8 cellular contexts compared by ENCODE assay signal in genomic region chr9:4366649-4367330, GRCh38.
A peak's percentile ranks its signal among the peaks of the same experiment; 100 is the strongest.
DNase-seq lines count a peak whose midpoint lies in the region; ATAC-seq and TF ChIP-seq lines count a peak whose summit lies in the region.

No MANE protein-coding gene starts in this region.

- no peaks in the 10 kb centered on the region for H3K9me2 ChIP-seq in PC-3 (replicated peaks; ENCODE audit: low read length)

- peak overlapping the region; percentile 12; the same call in 1 of the 2 replicates for H2AFZ ChIP-seq in PC-3 (ENCODE audit: low read length)

- intact Hi-C loops in PC-3 (cut with micrococcal nuclease): loop anchor here (2.0 to 5.0 kb wide), 3 partner anchors 52 to 1494 kb away; no protein-coding TSS in a partner anchor

- H3K79me2 ChIP-seq in PC-3 (ENCODE audit: low read length): no peaks in the 10 kb centered on the region

- H3K9me3 ChIP-seq in PC-3 (ENCODE audit: low read length) (no peaks in the 10 kb centered on the region), iPS DF 6.9 (ENCODE audit: control insufficient read depth, insufficient read depth, low read length) (no peaks in the 10 kb centered on the region)

- H3K27ac ChIP-seq in PC-3 (ENCODE audit: low read length) (no peak overlapping the region), iPS DF 6.9 (ENCODE audit: low read length) (no peak overlapping the region)

- H3K4me3 ChIP-seq in HFF-Myc (replicated peaks; ENCODE audit: low read depth, low read length) (no peak overlapping the region), PC-3 (ENCODE audit: low read length) (no peak overlapping the region), iPS DF 6.9 (ENCODE audit: low read length) (no peak overlapping the region)

- no TSS peak for BruUV-seq in PC-3 (replicated peaks; lab: Mats Ljungman, UMichigan)

- H3K9ac ChIP-seq in PC-3 (ENCODE audit: low read length): no peak overlapping the region

- H3K27me3 ChIP-seq in PC-3 (ENCODE audit: low read length): no peaks in the 10 kb centered on the region
- H3K27me3 ChIP-seq in iPS DF 6.9 (ENCODE audit: control insufficient read depth, insufficient read depth, low read length): no peaks in the 10 kb centered on the region

- ATAC-seq in PC-3 (0 out of 2 replicates have a peak, but pooled peaks have one; percentile 14), GM18505 (IDR thresholded peaks at IDR 0.05; ENCODE audit: unreplicated experiment) (no peak), HG03521 (IDR thresholded peaks at IDR 0.05; ENCODE audit: unreplicated experiment) (no peak)

- peak; percentile 58 for DNase-seq in COLO829 (ENCODE audit: low spot score)
- peak; percentile 43 for DNase-seq in HFF-Myc (ENCODE audit: extremely low read depth, low read depth)
- DNase-seq in PC-3: peak; percentile 74
- peak; percentile 81 for DNase-seq in astrocyte of the hippocampus (ENCODE audit: low read depth, low spot score)
- peak; percentile 54 for DNase-seq in iPS DF 6.9 (ENCODE audit: low read depth, low spot score)
- peak; percentile 47 for DNase-seq in stimulated activated CD4-positive, alpha-beta T cell treated with anti-CD3 and anti-CD28 coated beads, Interleukin-15, amount 100 ng/mL, for 24 hours

- peak; percentile 81 for TF ChIP-seq CTCF in HFF-Myc (IDR thresholded peaks at IDR 0.05; ENCODE audit: low read depth, low read length, missing control alignments)
- peak; percentile 80 for TF ChIP-seq CTCF in PC-3 (conservative IDR thresholded peaks at IDR 0.05; ENCODE audit: low read depth, low read length)

- no peaks in the 10 kb centered on the region for H4K20me1 ChIP-seq in PC-3 (ENCODE audit: low read length)

- CTCF ChIA-PET in PC-3 (lab: Charles Lee): no interaction called here

- H3K4me1 ChIP-seq in PC-3 (ENCODE audit: insufficient read depth, low read length) (peaks cover 8% of the 10 kb centered on the region; the same call in 1 of the 2 replicates), iPS DF 6.9 (ENCODE audit: control insufficient read depth, insufficient read depth, low read length) (no peaks in the 10 kb centered on the region)

- H3K36me3 ChIP-seq in PC-3 (ENCODE audit: low read depth, low read length) (no peaks in the 10 kb centered on the region), iPS DF 6.9 (ENCODE audit: control insufficient read depth, insufficient read depth, low read length) (no peaks in the 10 kb centered on the region)

- no peak overlapping the region for H3K4me2 ChIP-seq in PC-3 (ENCODE audit: low read length)

- POLR2A ChIA-PET in PC-3 (lab: Charles Lee; ENCODE audit: unreplicated experiment): no interaction called here

- H3F3A ChIP-seq in PC-3 (ENCODE audit: low read length, unreplicated experiment): no peaks in the 10 kb centered on the region

- TF ChIP-seq POLR2A in GM18505 (IDR thresholded peaks at IDR 0.05; ENCODE audit: borderline replicate concordance, extremely low read depth, insufficient read depth, insufficient read length): no peak

- no CpG with 5 or more reads among the region's 11 CpGs for WGBS in iPS DF 6.9 (ENCODE audit: insufficient coverage, insufficient read length)
